ENCODE assay signal across 8 cellular contexts in genomic region chr1:10980094-10980577, GRCh38. TPM values are rescaled to one million over a fixed set of nuclear protein-coding genes. Genes with fewer than 3 reads are reported as not detected.
DNase-seq lines count a peak whose midpoint lies in the region; ATAC-seq, FAIRE-seq and TF ChIP-seq lines count a peak whose summit lies in the region.

No MANE protein-coding gene starts in this region.

- H3K4me2 ChIP-seq in OCI-LY7 (ENCODE audit: low read length), result no peak overlapping the region

- H3K27me3 ChIP-seq in subcutaneous abdominal adipose tissue (ENCODE audit: control insufficient read depth in 5 of 5, insufficient read depth in 4 of 5, low read length in 5 of 5), result peaks cover 0 to 6% (median 2%) of the 10 kb centered on the region in 5 donors

- peaks cover 11% of the 10 kb centered on the region for H3K27me3 Mint-ChIP-seq in chondrocyte (ENCODE audit: low read depth)

- peak overlapping the region in 1 of 2 donors; percentile 40 for H3K4me3 ChIP-seq in kidney (ENCODE audit: low read length in 2 of 2)
- peak overlapping the region; percentile 22 to 50 (median 38) for H3K4me3 ChIP-seq in subcutaneous abdominal adipose tissue (ENCODE audit: low read depth in 1 of 5, low read length in 5 of 5)
- H3K4me3 ChIP-seq in OCI-LY7 (ENCODE audit: low read depth, low read length, poor library complexity, severe bottlenecking), result no peak overlapping the region

- H3K4me3 Mint-ChIP-seq in chondrocyte (ENCODE audit: unreplicated experiment), result peak overlapping the region; percentile 55

- no peaks in the 10 kb centered on the region for H3K9me3 ChIP-seq in kidney (ENCODE audit: control insufficient read depth in 1 of 2, low read length in 2 of 2)
- H3K9me3 ChIP-seq in subcutaneous abdominal adipose tissue (ENCODE audit: control insufficient read depth in 5 of 5, low read length in 5 of 5), result no peaks in the 10 kb centered on the region
- no peaks in the 10 kb centered on the region for H3K9me3 ChIP-seq in OCI-LY7 (ENCODE audit: low read length)

- BruUV-seq in OCI-LY7 (replicated peaks; lab: Mats Ljungman, UMichigan), result no TSS peak

- peak overlapping the region; percentile 37 for H3K27ac Mint-ChIP-seq in chondrocyte (ENCODE audit: unreplicated experiment)

- intact Hi-C loops in kidney (cut with DNase I), result no loop called here
- intact Hi-C loops in OCI-LY7 (cut with micrococcal nuclease; ENCODE audit: unreplicated experiment), result no loop called here

- no peaks in the 10 kb centered on the region for H3K79me2 ChIP-seq in OCI-LY7 (ENCODE audit: insufficient read depth, low read depth, low read length)

- ATAC-seq in HG03460 (IDR thresholded peaks at IDR 0.05; ENCODE audit: unreplicated experiment) (no peak), HG03342 (IDR thresholded peaks at IDR 0.05; ENCODE audit: unreplicated experiment) (no peak)

- DNase-seq in HS-27A (ENCODE audit: low read depth), result peak; percentile 35
- DNase-seq in chondrocyte (ENCODE audit: low spot score), result no peak
- DNase-seq in kidney, result peak; percentile 89
- no peak for DNase-seq in stimulated activated CD4-positive, alpha-beta T cell treated with anti-CD3 and anti-CD28 coated beads, Interleukin-4, amount 100 ng/mL, for 24 hours
- no peak for DNase-seq in OCI-LY7 (ENCODE audit: low spot score)

- H2AFZ ChIP-seq in OCI-LY7 (ENCODE audit: low read length), result no peak overlapping the region

- peak; percentile 79 for TF ChIP-seq CTCF in chondrocyte (IDR thresholded peaks at IDR 0.05)
- peak; percentile 24 for TF ChIP-seq CTCF in kidney (IDR thresholded peaks at IDR 0.05; ENCODE audit: borderline replicate concordance, extremely low read depth, insufficient read depth)
- TF ChIP-seq CTCF in OCI-LY7 (conservative IDR thresholded peaks at IDR 0.05; ENCODE audit: low read length), result no peak

- no peaks in the 10 kb centered on the region for H4K20me1 ChIP-seq in OCI-LY7 (ENCODE audit: insufficient read depth, low read length)

- POLR2A ChIA-PET in OCI-LY7 (lab: Charles Lee), result no interaction called here

- CTCF ChIA-PET in OCI-LY7 (lab: Charles Lee; ENCODE audit: unreplicated experiment), result no interaction called here

- no peak overlapping the region for H3K27ac ChIP-seq in kidney (ENCODE audit: low read depth in 2 of 2, low read length in 2 of 2)
- no peak overlapping the region for H3K27ac ChIP-seq in subcutaneous abdominal adipose tissue (ENCODE audit: low read depth, low read length)
- H3K27ac ChIP-seq in OCI-LY7 (ENCODE audit: low read depth, low read length, poor library complexity, severe bottlenecking), result no peak overlapping the region

- H3K36me3 Mint-ChIP-seq in chondrocyte (ENCODE audit: low read depth), result no peaks in the 10 kb centered on the region

- H3K9ac ChIP-seq in kidney (ENCODE audit: low read length in 2 of 2) (peak overlapping the region in 1 of 2 donors; percentile 12), subcutaneous abdominal adipose tissue (ENCODE audit: low read length in 5 of 5) (peak overlapping the region in 1 of 5 donors; percentile 38)

- H3K4me1 ChIP-seq in kidney (ENCODE audit: control insufficient read depth in 1 of 2, insufficient read depth in 1 of 2, low read depth in 1 of 2, low read length in 2 of 2) (peaks cover 0 to 8% of the 10 kb centered on the region in 2 donors), subcutaneous abdominal adipose tissue (ENCODE audit: control insufficient read depth in 5 of 5, insufficient read depth in 5 of 5, low read length in 5 of 5) (peaks cover 8 to 32% (median 26%) of the 10 kb centered on the region in 5 donors), OCI-LY7 (ENCODE audit: insufficient read depth, low read length, poor library complexity, severe bottlenecking) (no peaks in the 10 kb centered on the region)

- peaks cover 40% of the 10 kb centered on the region for H3K4me1 Mint-ChIP-seq in chondrocyte (ENCODE audit: low read depth)

- no peaks in the 10 kb centered on the region for H3K36me3 ChIP-seq in kidney (ENCODE audit: control insufficient read depth in 1 of 2, insufficient read depth in 2 of 2, low read length in 2 of 2)
- no peaks in the 10 kb centered on the region for H3K36me3 ChIP-seq in subcutaneous abdominal adipose tissue (ENCODE audit: control insufficient read depth in 5 of 5, insufficient read depth in 5 of 5, low read length in 5 of 5)
- no peaks in the 10 kb centered on the region for H3K36me3 ChIP-seq in OCI-LY7 (ENCODE audit: insufficient read depth, low read length)

- no peaks in the 10 kb centered on the region for H3K9me2 ChIP-seq in OCI-LY7 (ENCODE audit: insufficient read depth, low read length)

- FAIRE-seq in kidney (lab: Jason Lieb, UNC), result peak; percentile 13

- H3K9me3 Mint-ChIP-seq in chondrocyte (ENCODE audit: low read depth), result no peaks in the 10 kb centered on the region

RNA-seq across cellular contexts. Expression of gene TARDBP, which starts 32.3 kb away (rescaled TPM):
- total RNA-seq in chondrocyte (97.8 to 119 TPM (median 103 TPM) in 3 replicates), kidney (140 TPM), OCI-LY7 (2022) (277 and 278 TPM in 2 replicates)
- polyA plus RNA-seq in kidney (ENCODE audit: insufficient read depth, low read depth, low replicate concordance), result 103 TPM
- 145 and 177 TPM in 2 replicates for total RNA-seq in OCI-LY7 (2014; rRNA removed; shearing (Covaris generic))

Comparison
In these comparisons a context has a peak if more than half of its experiments do, and no peak if none do; other contexts are left out.
1. DNase-seq: peak in HS-27A (single experiment) and kidney (single experiment); none in chondrocyte (single experiment), stimulated activated CD4-positive, alpha-beta T cell treated with anti-CD3 and anti-CD28 coated beads, Interleukin-4, amount 100 ng/mL, for 24 hours (single experiment) and OCI-LY7 (single experiment).